ENCODE assay signal across 16 cellular contexts in the genomic region with DNA sequence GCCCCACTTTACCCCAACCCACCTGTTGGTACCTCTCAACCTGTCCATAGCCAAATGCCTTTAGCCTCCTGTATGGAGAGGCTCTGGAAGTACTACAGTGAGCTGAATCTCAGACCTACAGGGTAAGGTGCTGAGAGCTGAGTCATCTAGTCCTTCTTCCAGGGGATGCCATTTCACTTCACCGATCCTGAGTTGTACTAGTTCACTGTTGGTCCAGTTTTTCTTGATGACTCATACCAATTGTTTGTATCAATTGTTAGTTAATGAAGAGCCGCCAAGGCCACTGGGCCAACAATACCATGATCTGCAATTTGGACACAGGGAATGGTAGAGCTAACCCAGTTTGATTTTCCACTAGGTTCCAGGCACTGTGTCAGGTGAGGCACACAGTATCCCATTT.
"Had no signal": no experiment of that assay in that cellular context is flagged by ENCODE, and none has a peak within 500 bp of the region (broad histone marks: within the 10 kb centered on the region; RNA-seq: fewer than 3 reads in every experiment).

No MANE protein-coding gene starts in this region.

- H3K36me3 Mint-ChIP-seq: naive thymus-derived CD4-positive, alpha-beta T cell; stimulated activated effector memory CD8-positive, alpha-beta T cell treated with anti-CD3 and anti-CD28 coated beads, Interleukin-12 subunit alpha, Interleukin-12 subunit beta, amount 100 ng/mL, for 72 hours had no signal

- H3K27me3 ChIP-seq: adrenal gland, left lung, ovary, upper lobe of right lung had no signal

- H3K4me1 ChIP-seq: adrenal gland, left lung, upper lobe of right lung had no signal

- H3K4me3 ChIP-seq: adrenal gland, coronary artery, left lung, mucosa of descending colon, ovary, thoracic aorta, upper lobe of right lung had no signal

- H3K27ac ChIP-seq: adrenal gland, coronary artery, left lung, ovary, thoracic aorta, upper lobe of right lung had no signal

- H3K36me3 ChIP-seq: adrenal gland, left lung, ovary, thoracic aorta, upper lobe of right lung had no signal

- H3K27ac Mint-ChIP-seq: activated CD4-positive, alpha-beta memory T cell treated with anti-CD3 and anti-CD28 coated beads, Interleukin-2, amount 10 ng/mL, durations not matched to agents 7 days and 5 days; activated CD4-positive, alpha-beta T cell treated with anti-CD3 and anti-CD28 coated beads for 36 hours; activated T-cell treated with anti-CD3 and anti-CD28 coated beads, Interleukin-2, amount 50 U/mL, for 24 hours; naive thymus-derived CD4-positive, alpha-beta T cell; stimulated activated effector memory CD8-positive, alpha-beta T cell treated with anti-CD3 and anti-CD28 coated beads, Interleukin-12 subunit alpha, Interleukin-12 subunit beta, amount 100 ng/mL, for 72 hours; T-helper 1 cell treated with Interleukin-12 subunit alpha and Interleukin-12 subunit beta and Interleukin-4 antibody, amounts not matched to agents 30 μg/mL and 1 μg/mL, for 36 hours had no signal

- DNase-seq: activated CD4-positive, alpha-beta memory T cell treated with anti-CD3 and anti-CD28 coated beads, Interleukin-2, amount 10 ng/mL, durations not matched to agents 7 days and 5 days; activated CD4-positive, alpha-beta T cell treated with anti-CD3 and anti-CD28 coated beads for 36 hours; activated naive CD4-positive, alpha-beta T cell treated with anti-CD3 and anti-CD28 coated beads, Interleukin-2, amount 50 U/mL, for 16 hours; activated T-cell treated with anti-CD3 and anti-CD28 coated beads, Interleukin-2, amount 50 U/mL, for 24 hours; adrenal gland; central memory CD4-positive, alpha-beta T cell; left lung; mucosa of descending colon; naive thymus-derived CD4-positive, alpha-beta T cell; ovary; upper lobe of right lung had no signal

- FAIRE-seq: islet of Langerhans had no signal

- H3K9me3 ChIP-seq: adrenal gland, left lung, mucosa of descending colon, ovary, thoracic aorta, upper lobe of right lung had no signal

- ATAC-seq: activated CD4-positive, alpha-beta T cell treated with anti-CD3 and anti-CD28 coated beads for 36 hours; left lung; mucosa of descending colon; naive thymus-derived CD4-positive, alpha-beta T cell; upper lobe of right lung had no signal

- H3K9me3 Mint-ChIP-seq: activated CD4-positive, alpha-beta memory T cell treated with anti-CD3 and anti-CD28 coated beads, Interleukin-2, amount 10 ng/mL, durations not matched to agents 7 days and 5 days; activated T-cell treated with anti-CD3 and anti-CD28 coated beads, Interleukin-2, amount 50 U/mL, for 24 hours; naive thymus-derived CD4-positive, alpha-beta T cell; stimulated activated effector memory CD8-positive, alpha-beta T cell treated with anti-CD3 and anti-CD28 coated beads, Interleukin-12 subunit alpha, Interleukin-12 subunit beta, amount 100 ng/mL, for 72 hours; T-helper 1 cell treated with Interleukin-12 subunit alpha and Interleukin-12 subunit beta and Interleukin-4 antibody, amounts not matched to agents 30 μg/mL and 1 μg/mL, for 36 hours had no signal

- H3K4me1 Mint-ChIP-seq: activated CD4-positive, alpha-beta memory T cell treated with anti-CD3 and anti-CD28 coated beads, Interleukin-2, amount 10 ng/mL, durations not matched to agents 7 days and 5 days; activated CD4-positive, alpha-beta T cell treated with anti-CD3 and anti-CD28 coated beads for 36 hours; naive thymus-derived CD4-positive, alpha-beta T cell; stimulated activated effector memory CD8-positive, alpha-beta T cell treated with anti-CD3 and anti-CD28 coated beads, Interleukin-12 subunit alpha, Interleukin-12 subunit beta, amount 100 ng/mL, for 72 hours had no signal

- H3K4me3 Mint-ChIP-seq: activated CD4-positive, alpha-beta memory T cell treated with anti-CD3 and anti-CD28 coated beads, Interleukin-2, amount 10 ng/mL, durations not matched to agents 7 days and 5 days; activated CD4-positive, alpha-beta T cell treated with anti-CD3 and anti-CD28 coated beads for 36 hours; activated T-cell treated with anti-CD3 and anti-CD28 coated beads, Interleukin-2, amount 50 U/mL, for 24 hours; naive thymus-derived CD4-positive, alpha-beta T cell; stimulated activated effector memory CD8-positive, alpha-beta T cell treated with anti-CD3 and anti-CD28 coated beads, Interleukin-12 subunit alpha, Interleukin-12 subunit beta, amount 100 ng/mL, for 72 hours; T-helper 1 cell treated with Interleukin-12 subunit alpha and Interleukin-12 subunit beta and Interleukin-4 antibody, amounts not matched to agents 30 μg/mL and 1 μg/mL, for 36 hours had no signal
